In genomic region chr1:112673589-112674439, GRCh38 we compare ENCODE assay signal across 8 cellular contexts. TPM values are rescaled to one million over a fixed set of nuclear protein-coding genes. Genes with fewer than 3 reads are reported as not detected.
DNase-seq lines count a peak whose midpoint lies in the region; ATAC-seq and TF ChIP-seq lines count a peak whose summit lies in the region.

No MANE protein-coding gene starts in this region.

- peak overlapping the region; percentile 100 for H3K4me3 Mint-ChIP-seq in memory B cell

- peaks cover 31% of the 10 kb centered on the region for H3K4me1 ChIP-seq in SJSA1 (replicated peaks)
- H3K4me1 ChIP-seq in effector memory CD4-positive, alpha-beta T cell (ENCODE audit: control insufficient read depth, insufficient read depth, low read length, poor library complexity, severe bottlenecking), result peaks cover 19% of the 10 kb centered on the region
- H3K4me1 ChIP-seq in tibial artery, result peaks cover 0 to 28% (median 15%) of the 10 kb centered on the region in 4 donors

- peaks cover 37% of the 10 kb centered on the region for H3K4me1 Mint-ChIP-seq in memory B cell

- H3K4me3 ChIP-seq in SJSA1 (peak overlapping the region; percentile 89), tibial artery (peak overlapping the region; percentile 65 to 78)
- peak overlapping the region; percentile 95 for H3K4me3 ChIP-seq in effector memory CD4-positive, alpha-beta T cell (ENCODE audit: insufficient read depth, low read depth, low read length, poor library complexity, severe bottlenecking)

- ATAC-seq in HG02885 (IDR thresholded peaks at IDR 0.05; ENCODE audit: poor library complexity, unreplicated experiment), result peak; percentile 7
- ATAC-seq in memory B cell (ENCODE audit: low read depth), result peak; percentile 43

- no peaks in the 10 kb centered on the region for H3K27me3 Mint-ChIP-seq in memory B cell

- H3K27me3 ChIP-seq in SJSA1 (replicated peaks), result no peaks in the 10 kb centered on the region
- H3K27me3 ChIP-seq in effector memory CD4-positive, alpha-beta T cell (replicated peaks; ENCODE audit: control insufficient read depth, insufficient read depth, low read length, poor library complexity, severe bottlenecking), result no peaks in the 10 kb centered on the region
- no peaks in the 10 kb centered on the region for H3K27me3 ChIP-seq in tibial artery

- H3K27ac ChIP-seq in SJSA1, result peak overlapping the region; percentile 81
- peak overlapping the region; percentile 79 for H3K27ac ChIP-seq in effector memory CD4-positive, alpha-beta T cell (ENCODE audit: insufficient read depth, low read length, poor library complexity, severe bottlenecking)
- H3K27ac ChIP-seq in tibial artery, result peak overlapping the region; percentile 85 to 94

- H3K9me3 ChIP-seq in SJSA1 (replicated peaks) (no peaks in the 10 kb centered on the region), tibial artery (no peaks in the 10 kb centered on the region)
- H3K9me3 ChIP-seq in effector memory CD4-positive, alpha-beta T cell (ENCODE audit: control insufficient read depth, low read length), result no peaks in the 10 kb centered on the region

- no peaks in the 10 kb centered on the region for H3K9me3 Mint-ChIP-seq in memory B cell

- DNase-seq in NCI-H2107 treated with DMSO at 0.1 percent for 48 hours (lab: John Stamatoyannopoulos, UW; ENCODE audit: unreplicated experiment), result peak; percentile 45
- no peak for DNase-seq in NCI-H2107 (lab: John Stamatoyannopoulos, UW)
- DNase-seq in SJSA1 (ENCODE audit: low read depth in 1 of 2, low spot score in 2 of 2), result peak in 1 of 2 experiments; percentile 71
- no peak for DNase-seq in effector memory CD4-positive, alpha-beta T cell
- peak in 1 of 2 donors; percentile 25 for DNase-seq in memory B cell (ENCODE audit: low spot score in 2 of 2)
- DNase-seq in tibial artery, result peak; percentile 47 to 78
- DNase-seq in posterior cingulate gyrus, result no peak

- peak; percentile 59 to 60 for TF ChIP-seq CTCF in tibial artery (IDR thresholded peaks at IDR 0.05)

- H3K27ac Mint-ChIP-seq in memory B cell, result peak overlapping the region; percentile 94

- H3K36me3 ChIP-seq in SJSA1 (peaks cover 60% of the 10 kb centered on the region), tibial artery (peaks cover 4 to 34% (median 20%) of the 10 kb centered on the region in 3 donors)
- peaks cover 11% of the 10 kb centered on the region for H3K36me3 ChIP-seq in effector memory CD4-positive, alpha-beta T cell (ENCODE audit: control insufficient read depth, insufficient read depth, low read length)

- H3K36me3 Mint-ChIP-seq in memory B cell, result peaks cover 24% of the 10 kb centered on the region

- intact Hi-C loops in tibial artery (cut with DNase I; ENCODE audit: low total_unique reads), result loop anchor here (2.0 to 5.0 kb wide), 2 partner anchors 27 to 57 kb away; partner anchors contain the start of genes CAPZA1 and ST7L
- intact Hi-C loops in posterior cingulate gyrus (cut with DNase I), result loop anchor here (2.0 kb wide), 1 partner anchor 55 kb away; the partner anchor contains the start of genes CAPZA1 and ST7L

RNA-seq across cellular contexts. Expression of gene MOV10, which starts 0.6 kb away (rescaled TPM):
- total RNA-seq in SJSA1 (2014; rRNA removed; shearing (Covaris generic)), result 47.4 and 57.0 TPM in 2 replicates

RNA-seq across cellular contexts. Expression of gene RHOC, which starts 33.1 kb away (rescaled TPM):
- 555 and 570 TPM in 2 replicates for total RNA-seq in SJSA1 (2014; rRNA removed; shearing (Covaris generic))

RNA-seq across cellular contexts. Expression of gene PPM1J, which starts 41.3 kb away (rescaled TPM):
- total RNA-seq in SJSA1 (2014; rRNA removed; shearing (Covaris generic)), result not detected in 2 replicates

RNA-seq across cellular contexts. Expression of gene CAPZA1, which starts 54.2 kb away (rescaled TPM):
- total RNA-seq in SJSA1 (2014; rRNA removed; shearing (Covaris generic)), result 198 and 301 TPM in 2 replicates

RNA-seq across cellular contexts. Expression of gene ST7L, which starts 54.9 kb away (rescaled TPM):
- 15.0 and 28.4 TPM in 2 replicates for total RNA-seq in SJSA1 (2014; rRNA removed; shearing (Covaris generic))

Comparison
In these comparisons a context has a peak if more than half of its experiments do, and no peak if none do; other contexts are left out.
1. DNase-seq: peak in NCI-H2107 treated with DMSO at 0.1 percent for 48 hours (single experiment) and tibial artery (2 of 2); none in NCI-H2107 (single experiment), effector memory CD4-positive, alpha-beta T cell (0 of 3) and posterior cingulate gyrus (0 of 10).
2. Peak in every context shown above with its lines, with median percentiles within 50 percentile points of each other: H3K27ac ChIP-seq and H3K4me3 ChIP-seq.